In genomic region chr12:115522010-115522409, GRCh38 we compare ENCODE assay signal across 20 cellular contexts.
"Had no signal": no experiment of that assay in that cellular context is flagged by ENCODE, and none has a peak within 500 bp of the region (broad histone marks: within the 10 kb centered on the region; RNA-seq: fewer than 3 reads in every experiment).

No MANE protein-coding gene starts in this region.

- H3K9me3 ChIP-seq: Peyer's patch had no signal

- H3K36me3 Mint-ChIP-seq: activated naive CD4-positive, alpha-beta T cell treated with anti-CD3 and anti-CD28 coated beads, Interleukin-2, amount 10 ng/mL, durations not matched to agents 7 days and 5 days; activated naive CD8-positive, alpha-beta T cell treated with anti-CD3 and anti-CD28 coated beads for 36 hours had no signal

- H3K4me1 Mint-ChIP-seq: activated CD4-positive, alpha-beta T cell treated with anti-CD3 and anti-CD28 coated beads, Interleukin-2, amount 10 ng/mL, durations not matched to agents 24 days and 14 days; activated naive CD4-positive, alpha-beta T cell treated with anti-CD3 and anti-CD28 coated beads, Interleukin-2, amount 10 ng/mL, durations not matched to agents 7 days and 5 days; activated naive CD8-positive, alpha-beta T cell treated with anti-CD3 and anti-CD28 coated beads for 36 hours had no signal

- H3K27me3 Mint-ChIP-seq: activated CD4-positive, alpha-beta T cell treated with anti-CD3 and anti-CD28 coated beads, Interleukin-2, amount 10 ng/mL, durations not matched to agents 24 days and 14 days; activated naive CD4-positive, alpha-beta T cell treated with anti-CD3 and anti-CD28 coated beads, Interleukin-2, amount 10 ng/mL, durations not matched to agents 7 days and 5 days; activated naive CD8-positive, alpha-beta T cell treated with anti-CD3 and anti-CD28 coated beads for 36 hours had no signal

- H3K36me3 ChIP-seq: brain microvascular endothelial cell, Peyer's patch had no signal

- H3K27me3 ChIP-seq: brain microvascular endothelial cell, Peyer's patch had no signal

- FAIRE-seq: colon had no signal

- DNase-seq: activated CD4-positive, alpha-beta T cell treated with anti-CD3 and anti-CD28 coated beads, Interleukin-2, amount 10 ng/mL, durations not matched to agents 24 days and 14 days; activated CD4-positive, alpha-beta T cell treated with anti-CD3 and anti-CD28 coated beads, Interleukin-2, amount 50 U/mL, for 48 hours; activated CD4-positive, CD25-positive, alpha-beta regulatory T cell treated with anti-CD3 and anti-CD28 coated beads, Interleukin-2, amount 50 U/mL, for 72 hours; activated CD8-positive, alpha-beta memory T cell treated with anti-CD3 and anti-CD28 coated beads for 24 hours; activated gamma-delta T cell treated with Interleukin-2 at 50 U/mL for 16 hours; activated naive CD4-positive, alpha-beta T cell treated with anti-CD3 and anti-CD28 coated beads, Interleukin-2, amount 10 ng/mL, durations not matched to agents 7 days and 5 days; activated naive CD8-positive, alpha-beta T cell treated with anti-CD3 and anti-CD28 coated beads for 36 hours; activated T-cell treated with anti-CD3 and anti-CD28 coated beads, Interleukin-2, amount 50 U/mL, for 4 hours; brain microvascular endothelial cell; cerebellar nuclear complex; NCI-H1105 treated with DMSO at 0.1 percent for 48 hours; NCI-H1436 treated with DMSO at 0.1 percent for 48 hours; NCI-H187; NCI-H2081; NCI-H510A treated with DMSO at 0.1 percent for 48 hours; Peyer's patch; SHP77 treated with DMSO at 0.1 percent for 48 hours had no signal

- H3K27ac ChIP-seq: brain microvascular endothelial cell, Peyer's patch had no signal

- H3K27ac Mint-ChIP-seq: activated CD4-positive, alpha-beta T cell treated with anti-CD3 and anti-CD28 coated beads, Interleukin-2, amount 10 ng/mL, durations not matched to agents 24 days and 14 days; activated naive CD4-positive, alpha-beta T cell treated with anti-CD3 and anti-CD28 coated beads, Interleukin-2, amount 10 ng/mL, durations not matched to agents 7 days and 5 days; activated naive CD8-positive, alpha-beta T cell treated with anti-CD3 and anti-CD28 coated beads for 36 hours; T-helper 1 cell treated with Interleukin-12 subunit alpha and Interleukin-12 subunit beta and Interleukin-4 antibody, amounts not matched to agents 30 μg/mL and 1 μg/mL, for 36 hours; WTC11 had no signal

- H3K4me1 ChIP-seq: Peyer's patch had no signal

- H3K4me3 Mint-ChIP-seq: activated CD4-positive, alpha-beta T cell treated with anti-CD3 and anti-CD28 coated beads, Interleukin-2, amount 10 ng/mL, durations not matched to agents 24 days and 14 days; activated naive CD4-positive, alpha-beta T cell treated with anti-CD3 and anti-CD28 coated beads, Interleukin-2, amount 10 ng/mL, durations not matched to agents 7 days and 5 days; activated naive CD8-positive, alpha-beta T cell treated with anti-CD3 and anti-CD28 coated beads for 36 hours; activated T-cell treated with anti-CD3 and anti-CD28 coated beads, Interleukin-2, amount 50 U/mL, for 4 hours; T-helper 1 cell treated with Interleukin-12 subunit alpha and Interleukin-12 subunit beta and Interleukin-4 antibody, amounts not matched to agents 30 μg/mL and 1 μg/mL, for 36 hours; WTC11 had no signal

- ATAC-seq: activated T-cell treated with anti-CD3 and anti-CD28 coated beads, Interleukin-2, amount 50 U/mL, for 4 hours; WTC11 had no signal

- H3K4me3 ChIP-seq: Peyer's patch had no signal
